In the genomic region with DNA sequence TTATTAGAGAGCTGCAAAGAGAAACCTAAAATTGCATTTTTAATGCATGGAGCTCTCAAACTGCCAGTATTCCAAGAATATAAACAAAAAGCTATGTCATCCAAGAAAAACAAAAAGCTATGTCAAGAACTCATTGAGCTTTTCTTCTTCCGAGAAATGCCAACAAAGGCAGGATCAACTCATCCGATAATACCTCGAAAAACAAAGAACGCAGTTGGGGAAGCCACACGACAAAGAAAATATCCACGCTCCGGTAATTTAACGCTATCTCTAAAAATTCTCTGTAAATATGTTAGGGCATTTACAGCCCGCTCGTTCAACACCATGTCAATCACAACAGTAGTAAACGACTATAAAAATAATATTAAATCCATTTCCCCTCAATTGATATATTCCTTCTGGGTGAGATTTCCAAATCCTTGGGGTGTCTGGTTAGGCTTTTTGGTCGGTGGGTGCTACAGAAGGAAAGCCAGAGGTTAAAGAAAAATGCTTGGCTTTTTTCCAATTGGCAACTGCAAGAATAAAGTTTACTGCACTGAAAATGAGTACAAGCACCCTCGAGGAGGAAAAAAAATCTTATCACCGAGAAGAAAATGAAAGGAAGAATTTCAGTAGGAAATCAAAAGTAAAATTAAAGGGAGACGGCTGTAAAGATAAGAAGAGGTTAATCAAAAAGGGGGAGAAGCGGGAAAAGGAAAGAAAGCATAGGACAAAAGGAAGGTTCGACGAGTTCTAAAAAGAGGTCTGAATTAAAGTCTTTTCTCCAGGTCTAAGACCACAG, we compare ENCODE assay signal across 8 cellular contexts. TPM values are rescaled to one million over a fixed set of nuclear protein-coding genes. Genes with fewer than 3 reads are reported as not detected.
DNase-seq lines count a peak whose midpoint lies in the region; ATAC-seq and TF ChIP-seq lines count a peak whose summit lies in the region.

No MANE protein-coding gene starts in this region.

- H3K27me3 ChIP-seq in DOHH2 (ENCODE audit: control insufficient read depth, low read length), result no peaks in the 10 kb centered on the region

- no peaks in the 10 kb centered on the region for H4K20me1 ChIP-seq in DOHH2 (ENCODE audit: control insufficient read depth, insufficient read depth, low read depth, low read length)

- ATAC-seq in left colon (peak; percentile 6), HG02571 (IDR thresholded peaks at IDR 0.05; ENCODE audit: unreplicated experiment) (no peak), GM19395 (IDR thresholded peaks at IDR 0.05; ENCODE audit: unreplicated experiment) (no peak)

- peaks cover 32% of the 10 kb centered on the region for H3K4me1 ChIP-seq in DOHH2 (ENCODE audit: control insufficient read depth, low read length)

- H3K4me2 ChIP-seq in DOHH2 (ENCODE audit: low read length), result peak overlapping the region; percentile 69

- peak; percentile 29 for DNase-seq in LoVo (ENCODE audit: low spot score)
- DNase-seq in left colon, result no peak
- peak; percentile 75 for DNase-seq in superior temporal gyrus (ENCODE audit: extremely low spot score)
- DNase-seq in NCI-H128 (lab: John Stamatoyannopoulos, UW; ENCODE audit: unreplicated experiment), result no peak

- H3K27ac ChIP-seq in DOHH2 (ENCODE audit: low read depth, low read length) (peak overlapping the region; percentile 80), angular gyrus (ENCODE audit: low read depth, low read length) (peak overlapping the region; percentile 99)

- H3K4me3 ChIP-seq in DOHH2 (ENCODE audit: low read length), result peak overlapping the region; percentile 94

- intact Hi-C loops in left colon (cut with DNase I, micrococcal nuclease), result no loop called here

- peaks cover 7% of the 10 kb centered on the region; the same call in 1 of the 2 replicates for H3F3A ChIP-seq in DOHH2 (ENCODE audit: control insufficient read depth, insufficient read depth)

- no peaks in the 10 kb centered on the region for H3K9me2 ChIP-seq in DOHH2 (replicated peaks; ENCODE audit: control insufficient read depth, low read length)

- no peak for TF ChIP-seq CTCF in DOHH2 (IDR thresholded peaks at IDR 0.05; ENCODE audit: low read depth, low read length, poor library complexity, severe bottlenecking)

- peaks cover 41% of the 10 kb centered on the region for H3K36me3 ChIP-seq in DOHH2 (ENCODE audit: control insufficient read depth, low read length)

- no peaks in the 10 kb centered on the region for H3K9me3 ChIP-seq in DOHH2 (ENCODE audit: control insufficient read depth, insufficient read depth, low read length)

- H3K79me2 ChIP-seq in DOHH2 (ENCODE audit: control insufficient read depth, low read length), result peaks cover 59% of the 10 kb centered on the region

RNA-seq across cellular contexts. Expression of gene TIA1, which starts 0.9 kb away (rescaled TPM):
- total RNA-seq in left colon, result 10 to 100 TPM; 82.2 to 84.0 TPM

RNA-seq across cellular contexts. Expression of gene PCYOX1, which starts 10.4 kb away (rescaled TPM):
- total RNA-seq in left colon, result 10 to 100 TPM; 60.8 to 61.0 TPM

RNA-seq across cellular contexts. Expression of gene SNRPG, which starts 46.0 kb away (rescaled TPM):
- total RNA-seq in left colon, result 10 to 100 TPM; 86.2 to 88.9 TPM

RNA-seq across cellular contexts. Expression of gene FAM136A, which starts 54.3 kb away (rescaled TPM):
- 10 to 100 TPM; 37.4 to 55.5 TPM for total RNA-seq in left colon

RNA-seq across cellular contexts. Expression of gene C2orf42, which starts 56.7 kb away (rescaled TPM):
- total RNA-seq in left colon, result 10 to 100 TPM in 1 of 2 donors, 1 to 10 TPM in 1; 7.8 to 13.9 TPM

Comparison
In these comparisons a context has a peak if more than half of its experiments do, and no peak if none do; other contexts are left out.
1. DNase-seq: peak in LoVo (single experiment) and superior temporal gyrus (single experiment); none in left colon (0 of 2) and NCI-H128 (single experiment).